In genomic region chr6:36860126-36860525, GRCh38 we compare ENCODE assay signal across 30 cellular contexts. TPM values are rescaled to one million over a fixed set of nuclear protein-coding genes. Genes with fewer than 3 reads are reported as not detected.
"Had no signal": no experiment of that assay in that cellular context is flagged by ENCODE, and none has a peak within 500 bp of the region (broad histone marks: within the 10 kb centered on the region; RNA-seq: fewer than 3 reads in every experiment).

No MANE protein-coding gene starts in this region.

- H3K27me3 ChIP-seq: MG63 had no signal

- H3K27ac ChIP-seq: RWPE1 had no signal

- FAIRE-seq: RCC 7860, TTC549 had no signal

- H3K4me3 ChIP-seq: MG63 had no signal

- ATAC-seq: activated CD4-positive, alpha-beta T cell treated with anti-CD3 and anti-CD28 coated beads for 36 hours; activated CD4-positive, CD25-positive, alpha-beta regulatory T cell treated with anti-CD3 and anti-CD28 coated beads, Interleukin-2, amount 50 U/mL, for 24 hours; activated CD8-positive, alpha-beta T cell treated with anti-CD3 and anti-CD28 coated beads, Interleukin-2, amount 10 ng/mL, durations not matched to agents 7 days and 5 days; activated naive CD8-positive, alpha-beta T cell treated with anti-CD3 and anti-CD28 coated beads, Interleukin-2, amount 50 U/mL, for 24 hours; PC-3; Right ventricle myocardium inferior had no signal

- DNase-seq: activated CD4-positive, alpha-beta T cell treated with anti-CD3 and anti-CD28 coated beads for 36 hours; activated CD4-positive, alpha-beta T cell treated with anti-CD3 and anti-CD28 coated beads, Interleukin-2, amount 10 ng/mL, durations not matched to agents 7 days and 5 days; activated CD4-positive, alpha-beta T cell treated with anti-CD3 and anti-CD28 coated beads, Interleukin-2, amount 50 U/mL, for 48 hours; activated CD8-positive, alpha-beta T cell treated with anti-CD3 and anti-CD28 coated beads, Interleukin-2, amount 10 ng/mL, durations not matched to agents 7 days and 5 days; activated effector memory CD4-positive, alpha-beta T cell treated with Interleukin-2 at 50 U/mL for 16 hours; activated naive CD4-positive, alpha-beta T cell treated with anti-CD3 and anti-CD28 coated beads, Interleukin-2, amount 10 ng/mL, durations not matched to agents 7 days and 5 days; activated naive CD8-positive, alpha-beta T cell treated with anti-CD3 and anti-CD28 coated beads, Interleukin-2, amount 50 U/mL, for 24 hours; anterior cingulate cortex; Karpas-422; KBM-7; MG63; NCI-H1048; NCI-H1105 treated with DMSO at 0.1 percent for 48 hours; NCI-H1436; NCI-H1694 treated with DMSO at 0.1 percent for 48 hours; NCI-H2029; NCI-H2107; NCI-H2171; NCI-H510A; NCI-H526; NCI-H748 treated with DMSO at 0.1 percent for 48 hours; NK-92 treated with Interleukin-12 subunit alpha and Interleukin-12 subunit beta, amount 100 ng/mL, for 24 hours; PC-3; SW 1271; T-helper 1 cell had no signal

- H3K9me3 ChIP-seq: MG63 had no signal

RNA-seq across cellular contexts. Expression of gene CPNE5, which starts 20.9 kb away (rescaled TPM):
- total RNA-seq: PC-3 had no signal
